In genomic region chr3:53140575-53141467, GRCh38 we compare ENCODE assay signal across 9 cellular contexts. TPM values are rescaled to one million over a fixed set of nuclear protein-coding genes. Genes with fewer than 3 reads are reported as not detected.
DNase-seq lines count a peak whose midpoint lies in the region; ATAC-seq, FAIRE-seq and TF ChIP-seq lines count a peak whose summit lies in the region.
"Had no signal": no experiment of that assay in that cellular context is flagged by ENCODE, and none has a peak within 500 bp of the region (broad histone marks: within the 10 kb centered on the region; RNA-seq: fewer than 3 reads in every experiment).

No MANE protein-coding gene starts in this region.

- H3K4me1 Mint-ChIP-seq in activated B cell treated with CpG ODN at 0.5 μM for 24 hours, result no peaks in the 10 kb centered on the region

- POLR2A ChIA-PET in activated B cell treated with CpG ODN at 0.5 μM for 24 hours (lab: Charles Lee) (interaction anchor here (0.5 to 1.0 kb wide), 2 partner anchors 9 to 108 kb away, joined by 4 to 6 read pairs; no protein-coding TSS in a partner anchor), HepG2 (lab: Yijun Ruan, JAX) (interaction anchor here (0.8 to 3.4 kb wide), 4 partner anchors 9 to 55 kb away, joined by 3 to 18 read pairs (median 3); partner anchors contain the start of gene PRKCD)

- H3K9me3 ChIP-seq in HepG2 (ENCODE audit: low read length), result no peaks in the 10 kb centered on the region

- H2AFZ ChIP-seq in HepG2 (ENCODE audit: low read length), result no peak overlapping the region

- no peaks in the 10 kb centered on the region for H3K36me3 ChIP-seq in HepG2 (replicated peaks in 1 of 2; ENCODE audit: control insufficient read depth in 1 of 2, insufficient read depth in 2 of 2, low read length in 2 of 2)

- TF ChIP-seq CTCF in activated B cell treated with CpG ODN at 0.5 μM for 24 hours (IDR thresholded peaks at IDR 0.05), result no peak
- no peak for TF ChIP-seq CTCF in HepG2 (CRISPR knock-in tag; IDR thresholded peaks at IDR 0.05)

- CTCF ChIA-PET in activated B cell treated with CpG ODN at 0.5 μM for 24 hours (lab: Charles Lee), result interaction anchor here (1.4 kb wide), 1 partner anchor 20 kb away, joined by 4 read pairs; the partner anchor contains the start of gene PRKCD
- CTCF ChIA-PET in HepG2 (lab: Yijun Ruan, JAX; ENCODE audit: low intra/inter-chr PET ratio, low total read pairs), result no interaction called here

- TF ChIP-seq EP300 in HepG2 (IDR thresholded peaks at IDR 0.05; ENCODE audit: low read depth in 2 of 2, low read length in 2 of 2) (no peak), HepG2 (CRISPR knock-in tag; IDR thresholded peaks at IDR 0.05; ENCODE audit: borderline replicate concordance) (no peak)

- H3K27ac ChIP-seq in HepG2 (ENCODE audit: extremely low read length, insufficient read depth, low read length), result no peak overlapping the region

- H3K27ac Mint-ChIP-seq in activated B cell treated with CpG ODN at 0.5 μM for 24 hours, result no peak overlapping the region

- H3K27me3 ChIP-seq in HepG2 (ENCODE audit: control insufficient read depth in 1 of 2, insufficient read depth in 2 of 2, low read length in 2 of 2), result peaks cover 0 to 34% of the 10 kb centered on the region in 2 experiments; a peak in 3 of 5 replicates

- H3K36me3 Mint-ChIP-seq in activated B cell treated with CpG ODN at 0.5 μM for 24 hours (ENCODE audit: low read depth), result no peaks in the 10 kb centered on the region

- no peak overlapping the region for H3K4me3 ChIP-seq in HepG2 (replicated peaks in 1 of 3; ENCODE audit: insufficient read depth in 1 of 3, low read depth in 2 of 3, low read length in 3 of 3)

- WGBS in HepG2 (ENCODE audit: low lambda C conversion rate), result 13% methylated on average over 5 of the region's 5 CpGs

- TF ChIP-seq RAD21 in HepG2 (CRISPR knock-in tag; IDR thresholded peaks at IDR 0.05), result no peak

- intact Hi-C loops in activated B cell treated with CpG ODN at 0.5 μM for 24 hours (cut with micrococcal nuclease), result no loop called here
- intact Hi-C loops in HepG2 (cut with micrococcal nuclease; ENCODE audit: unreplicated experiment), result no loop called here

- peaks cover 61% of the 10 kb centered on the region for H3K4me1 ChIP-seq in HepG2 (ENCODE audit: insufficient read depth, low read length)

- H3K4me2 ChIP-seq in HepG2 (ENCODE audit: low read depth, low read length), result no peak overlapping the region

- DNase-seq in AG20443 (ENCODE audit: low spot score), result peak; percentile 69
- no peak for DNase-seq in activated B cell treated with CpG ODN at 0.5 μM for 24 hours
- DNase-seq in HepG2 (ENCODE audit: low spot score), result no peak
- no peak for DNase-seq in NCI-H510A treated with DMSO at 0.1 percent for 48 hours (lab: John Stamatoyannopoulos, UW)
- DNase-seq in DMS153 treated with DMSO at 0.1 percent for 48 hours (lab: John Stamatoyannopoulos, UW; ENCODE audit: unreplicated experiment), result no peak
- DNase-seq: T-helper 1 cell had no signal

- no peaks in the 10 kb centered on the region for H4K20me1 ChIP-seq in HepG2 (ENCODE audit: insufficient read depth, low read length)

- FAIRE-seq in HepG2 (lab: Jason Lieb, UNC), result no peak

- H3K27me3 Mint-ChIP-seq in activated B cell treated with CpG ODN at 0.5 μM for 24 hours, result no peaks in the 10 kb centered on the region

- TF ChIP-seq POLR2A in HepG2 (IDR thresholded peaks at IDR 0.05; ENCODE audit: insufficient read depth in 1 of 2, low read depth in 2 of 2, low read length in 2 of 2), result no peak

- in situ Hi-C loops in HepG2 (cut with HindIII; ENCODE audit: extremely low pct_ligation_motif_present, low pct_unique_long_range_greater_than_20kb), result no loop called here

- BruUV-seq in HepG2 (replicated peaks; lab: Mats Ljungman, UMichigan), result no TSS peak

- no peak overlapping the region for H3K9ac ChIP-seq in HepG2 (ENCODE audit: insufficient read depth, low read depth, low read length)

- H3K79me2 ChIP-seq in HepG2 (ENCODE audit: insufficient read depth, low read length), result no peaks in the 10 kb centered on the region

- no peaks in the 10 kb centered on the region for H3K9me3 Mint-ChIP-seq in activated B cell treated with CpG ODN at 0.5 μM for 24 hours

- ATAC-seq in HG02885 (IDR thresholded peaks at IDR 0.05; ENCODE audit: poor library complexity, unreplicated experiment), result peak; percentile 42
- ATAC-seq in activated B cell treated with CpG ODN at 0.5 μM for 24 hours (ENCODE audit: low read depth), result peak; percentile 58
- no peak; the same call in 2 of the 3 replicates for ATAC-seq in HepG2
- no peak for ATAC-seq in HG03039 (IDR thresholded peaks at IDR 0.05; ENCODE audit: unreplicated experiment)
- no peak for ATAC-seq in HG03095 (IDR thresholded peaks at IDR 0.05; ENCODE audit: unreplicated experiment)

- H3K4me3 Mint-ChIP-seq in activated B cell treated with CpG ODN at 0.5 μM for 24 hours, result no peak overlapping the region

TF ChIP-seq in HepG2, 621 proteins besides CTCF, POLR2A, EP300 and RAD21 (continues in another document):
- 0 out of 2 replicates have a peak, but pooled peaks have one; percentile 11 for TF ChIP-seq ATM (IDR thresholded peaks at IDR 0.05; ENCODE audit: borderline replicate concordance)
- peak; percentile 39; the same call in 1 of the 2 replicates for TF ChIP-seq MNT (IDR thresholded peaks at IDR 0.05)
- no peak for TF ChIP-seq SALL1 (CRISPR knock-in tag; IDR thresholded peaks at IDR 0.05)

RNA-seq across cellular contexts. Expression of gene RFT1, which starts 10.6 kb away (rescaled TPM):
- 23.6 TPM in 2 replicates for total RNA-seq in activated B cell treated with CpG ODN at 0.5 μM for 24 hours
- total RNA-seq in HepG2 (2016; rRNA removed; fragmentation: Illumina TruSeq; extraction: Trizol), result 25.7 and 37.0 TPM in 2 replicates
- 4.3 and 5.1 TPM in 2 replicates for total RNA-seq in HepG2 (2016; cell fraction: cytosol; rRNA removed; fragmentation: Illumina TruSeq; extraction: Trizol; ENCODE audit: low read depth)
- total RNA-seq in HepG2 (2016; cell fraction: insoluble cytoplasmic fraction; rRNA removed; fragmentation: Illumina TruSeq; extraction: Trizol), result 25.2 and 37.3 TPM in 2 replicates
- total RNA-seq in HepG2 (2016; cell fraction: membrane; rRNA removed; fragmentation: Illumina TruSeq; extraction: Trizol), result 14.7 and 16.2 TPM in 2 replicates
- 30.4 and 35.0 TPM in 2 replicates for total RNA-seq in HepG2 (2016; cell fraction: nucleus; rRNA removed; fragmentation: Illumina TruSeq; extraction: Trizol)
- polyA plus RNA-seq in HepG2 (2011; rRNA removed), result 21.0 and 23.2 TPM in 2 replicates
- 21.9 and 27.5 TPM in 2 replicates for polyA plus RNA-seq in HepG2 (2011; cell fraction: cytosol; rRNA removed)
- 11.4 TPM in 2 replicates for polyA plus RNA-seq in HepG2 (2011; cell fraction: nucleus; rRNA removed)
- 13.7 and 19.5 TPM in 2 replicates for polyA plus RNA-seq in HepG2 (2012)
- polyA plus RNA-seq in HepG2 (2016; cell fraction: cytosol; fragmentation: Illumina TruSeq; extraction: Trizol; ENCODE audit: low read depth), result 5.2 and 6.1 TPM in 2 replicates
- 20.1 and 21.3 TPM in 2 replicates for polyA plus RNA-seq in HepG2 (2016; cell fraction: insoluble cytoplasmic fraction; fragmentation: Illumina TruSeq; extraction: Trizol; ENCODE audit: low read depth)
- 10.2 and 12.2 TPM in 2 replicates for polyA plus RNA-seq in HepG2 (2016; cell fraction: membrane; fragmentation: Illumina TruSeq; extraction: Trizol; ENCODE audit: low read depth)
- 32.4 and 36.2 TPM in 2 replicates for polyA plus RNA-seq in HepG2 (2016; cell fraction: nucleus; fragmentation: Illumina TruSeq; extraction: Trizol; ENCODE audit: insufficient read depth, low read depth)
- 79.7 and 80.7 TPM in 2 replicates for polyA minus RNA-seq in HepG2 (2011; rRNA and poly(A)+ RNA removed; ENCODE audit: low replicate concordance)
- 17.0 and 17.7 TPM in 2 replicates for polyA minus RNA-seq in HepG2 (2011; cell fraction: cytosol; rRNA and poly(A)+ RNA removed)
- 15.6 and 15.8 TPM in 2 replicates for polyA minus RNA-seq in HepG2 (2011; cell fraction: nucleus; rRNA and poly(A)+ RNA removed)

RNA-seq across cellular contexts. Expression of gene PRKCD, which starts 20.2 kb away (rescaled TPM):
- total RNA-seq in activated B cell treated with CpG ODN at 0.5 μM for 24 hours, result 60.4 and 63.9 TPM in 2 replicates
- 1.6 and 4.3 TPM in 2 replicates for total RNA-seq in HepG2 (2016; rRNA removed; fragmentation: Illumina TruSeq; extraction: Trizol)
- total RNA-seq in HepG2 (2016; cell fraction: cytosol; rRNA removed; fragmentation: Illumina TruSeq; extraction: Trizol; ENCODE audit: low read depth), result 0.79 and 1.0 TPM in 2 replicates
- total RNA-seq in HepG2 (2016; cell fraction: insoluble cytoplasmic fraction; rRNA removed; fragmentation: Illumina TruSeq; extraction: Trizol), result 1.7 and 3.8 TPM in 2 replicates
- 2.3 and 2.6 TPM in 2 replicates for total RNA-seq in HepG2 (2016; cell fraction: membrane; rRNA removed; fragmentation: Illumina TruSeq; extraction: Trizol)
- 4.3 and 4.4 TPM in 2 replicates for total RNA-seq in HepG2 (2016; cell fraction: nucleus; rRNA removed; fragmentation: Illumina TruSeq; extraction: Trizol)
- polyA plus RNA-seq in HepG2 (2011; rRNA removed), result 40.7 and 47.7 TPM in 2 replicates
- polyA plus RNA-seq in HepG2 (2011; cell fraction: cytosol; rRNA removed), result 43.8 and 46.4 TPM in 2 replicates
- 49.0 and 56.6 TPM in 2 replicates for polyA plus RNA-seq in HepG2 (2011; cell fraction: nucleus; rRNA removed)
- 26.9 and 29.1 TPM in 2 replicates for polyA plus RNA-seq in HepG2 (2012)
- 4.3 and 5.2 TPM in 2 replicates for polyA plus RNA-seq in HepG2 (2016; cell fraction: cytosol; fragmentation: Illumina TruSeq; extraction: Trizol; ENCODE audit: low read depth)
- 19.3 and 22.7 TPM in 2 replicates for polyA plus RNA-seq in HepG2 (2016; cell fraction: insoluble cytoplasmic fraction; fragmentation: Illumina TruSeq; extraction: Trizol; ENCODE audit: low read depth)
- 3.2 and 3.3 TPM in 2 replicates for polyA plus RNA-seq in HepG2 (2016; cell fraction: membrane; fragmentation: Illumina TruSeq; extraction: Trizol; ENCODE audit: low read depth)
- polyA plus RNA-seq in HepG2 (2016; cell fraction: nucleus; fragmentation: Illumina TruSeq; extraction: Trizol; ENCODE audit: insufficient read depth, low read depth), result 26.1 and 26.5 TPM in 2 replicates
- 30.4 and 51.6 TPM in 2 replicates for polyA minus RNA-seq in HepG2 (2011; rRNA and poly(A)+ RNA removed; ENCODE audit: low replicate concordance)
- 17.5 and 20.8 TPM in 2 replicates for polyA minus RNA-seq in HepG2 (2011; cell fraction: cytosol; rRNA and poly(A)+ RNA removed)
- polyA minus RNA-seq in HepG2 (2011; cell fraction: nucleus; rRNA and poly(A)+ RNA removed), result 17.8 and 23.6 TPM in 2 replicates

Comparison
In these comparisons a context has a peak if more than half of its experiments do, and no peak if none do; other contexts are left out.
1. ATAC-seq: peak in HG02885 (single experiment) and activated B cell treated with CpG ODN at 0.5 μM for 24 hours (single experiment); none in HepG2 (single experiment), HG03039 (single experiment) and HG03095 (single experiment).
2. RNA of gene PRKCD, which starts 20.2 kb away (total RNA-seq): 60.4 to 63.9 TPM in activated B cell treated with CpG ODN at 0.5 μM for 24 hours; 0.79 to 4.4 TPM in HepG2; every median in the first group is over 10 times any median in the second.